ENCODE assay signal across 1 cellular context in genomic region chr9:98635374-98635773, GRCh38.
A peak's percentile ranks its signal among the peaks of the same experiment; 100 is the strongest.
TF ChIP-seq lines count a peak whose summit lies in the region.

No MANE protein-coding gene starts in this region.

TF ChIP-seq in K562, 482 proteins besides CTCF, POLR2A, EP300 and RAD21 (continued from another document):
- no peak for TF ChIP-seq TSHZ1 (CRISPR knock-in tag; IDR thresholded peaks at IDR 0.05)
- no peak for TF ChIP-seq HNRNPH1 (optimal IDR thresholded peaks at IDR 0.05; ENCODE audit: low read depth, low read length)
- peak; percentile 85 for TF ChIP-seq FOSL1 (tag; conservative IDR thresholded peaks at IDR 0.05)
- peak; percentile 97 for TF ChIP-seq ZFP36 (IDR thresholded peaks at IDR 0.05; ENCODE audit: low read depth, low read length, partially characterized antibody)
- TF ChIP-seq, protein P1, sequence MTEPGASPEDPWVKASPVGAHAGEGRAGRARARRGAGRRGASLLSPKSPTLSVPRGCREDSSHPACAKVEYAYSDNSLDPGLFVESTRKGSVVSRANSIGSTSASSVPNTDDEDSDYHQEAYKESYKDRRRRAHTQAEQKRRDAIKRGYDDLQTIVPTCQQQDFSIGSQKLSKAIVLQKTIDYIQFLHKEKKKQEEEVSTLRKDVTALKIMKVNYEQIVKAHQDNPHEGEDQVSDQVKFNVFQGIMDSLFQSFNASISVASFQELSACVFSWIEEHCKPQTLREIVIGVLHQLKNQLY (CRISPR knock-in tag; conservative IDR thresholded peaks at IDR 0.05) = no peak
TF ChIP-seq in K562: peak in this region for 6.
